Comparison of ENCODE assay signal across 1 cellular context in the genomic region with DNA sequence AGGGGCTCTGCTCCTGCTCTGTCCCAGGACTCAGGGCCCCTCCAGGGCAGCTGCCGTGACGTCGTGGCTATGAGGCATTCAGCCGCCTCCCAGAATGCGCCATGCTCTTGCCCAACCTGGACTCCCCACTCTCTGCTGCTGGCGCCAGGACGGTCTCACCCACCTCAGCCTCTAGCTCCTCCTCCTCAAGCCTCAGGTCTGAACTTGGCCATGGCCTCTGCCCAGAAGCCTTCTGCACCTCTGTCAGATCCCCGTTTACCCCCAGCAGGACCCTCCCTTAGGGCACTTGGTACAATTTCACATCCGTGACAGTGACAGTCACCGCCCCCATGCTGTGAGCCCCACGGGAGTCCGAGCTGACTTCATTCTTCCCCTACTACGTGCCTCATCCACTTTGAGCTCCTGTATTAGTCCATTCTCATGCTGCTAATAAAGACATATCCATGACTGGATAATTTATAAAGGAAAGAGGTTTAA.
TF ChIP-seq lines count a peak whose summit lies in the region.

No MANE protein-coding gene starts in this region.

TF ChIP-seq in HepG2, 621 proteins besides CTCF, POLR2A, EP300 and RAD21:
- TF ChIP-seq ZBTB33 (CRISPR knock-in tag; IDR thresholded peaks at IDR 0.05), result peak; percentile 98
- TF ChIP-seq ZNF205 (CRISPR knock-in tag; IDR thresholded peaks at IDR 0.05), result no peak
